In genomic region chr10:3068201-3068967, GRCh38 we compare ENCODE assay signal across 1 cellular context.
A peak's percentile ranks its signal among the peaks of the same experiment; 100 is the strongest.
TF ChIP-seq lines count a peak whose summit lies in the region.

No MANE protein-coding gene starts in this region.

TF ChIP-seq in K562, 482 proteins besides CTCF, POLR2A, EP300 and RAD21 (continued from another document):
- TF ChIP-seq, protein P1, sequence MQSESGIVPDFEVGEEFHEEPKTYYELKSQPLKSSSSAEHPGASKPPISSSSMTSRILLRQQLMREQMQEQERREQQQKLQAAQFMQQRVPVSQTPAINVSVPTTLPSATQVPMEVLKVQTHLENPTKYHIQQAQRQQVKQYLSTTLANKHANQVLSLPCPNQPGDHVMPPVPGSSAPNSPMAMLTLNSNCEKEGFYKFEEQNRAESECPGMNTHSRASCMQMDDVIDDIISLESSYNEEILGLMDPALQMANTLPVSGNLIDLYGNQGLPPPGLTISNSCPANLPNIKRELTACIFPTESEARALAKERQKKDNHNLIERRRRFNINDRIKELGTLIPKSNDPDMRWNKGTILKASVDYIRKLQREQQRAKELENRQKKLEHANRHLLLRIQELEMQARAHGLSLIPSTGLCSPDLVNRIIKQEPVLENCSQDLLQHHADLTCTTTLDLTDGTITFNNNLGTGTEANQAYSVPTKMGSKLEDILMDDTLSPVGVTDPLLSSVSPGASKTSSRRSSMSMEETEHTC (IDR thresholded peaks at IDR 0.05) = 0 out of 2 replicates have a peak, but pooled peaks have one; percentile 12
- TF ChIP-seq CHCHD3 (CRISPR knock-in tag; IDR thresholded peaks at IDR 0.05) = no peak
- TF ChIP-seq PHF8 (IDR thresholded peaks at IDR 0.05; ENCODE audit: borderline replicate concordance, low read length) = peak; percentile 37; the same call in 1 of the 2 replicates
- peak in 1 of 2 experiments; percentile 38; a peak in 1 of 4 replicates for TF ChIP-seq MLLT1 (IDR thresholded peaks at IDR 0.05)
- peak; percentile 38; the same call in 1 of the 2 replicates for TF ChIP-seq NFRKB (IDR thresholded peaks at IDR 0.05; ENCODE audit: low read depth)
- TF ChIP-seq SFPQ (IDR thresholded peaks at IDR 0.05; ENCODE audit: low read depth, low read length) = no peak
- no peak for TF ChIP-seq NCOA1 (IDR thresholded peaks at IDR 0.05; ENCODE audit: low read depth)
- peak; percentile 20; the same call in 1 of the 2 replicates for TF ChIP-seq ZBED1 (IDR thresholded peaks at IDR 0.05)
- TF ChIP-seq BACH1 (tag; IDR thresholded peaks at IDR 0.05) = no peak
- TF ChIP-seq ZNF133 (CRISPR knock-in tag; IDR thresholded peaks at IDR 0.05) = no peak
- no peak for TF ChIP-seq ZNF316 (IDR thresholded peaks at IDR 0.05)
- TF ChIP-seq TFE3 (CRISPR knock-in tag; IDR thresholded peaks at IDR 0.05) = no peak
- TF ChIP-seq ELF2 (CRISPR knock-in tag; IDR thresholded peaks at IDR 0.05) = 0 out of 2 replicates have a peak, but pooled peaks have one; percentile 39
- TF ChIP-seq, protein P2, sequence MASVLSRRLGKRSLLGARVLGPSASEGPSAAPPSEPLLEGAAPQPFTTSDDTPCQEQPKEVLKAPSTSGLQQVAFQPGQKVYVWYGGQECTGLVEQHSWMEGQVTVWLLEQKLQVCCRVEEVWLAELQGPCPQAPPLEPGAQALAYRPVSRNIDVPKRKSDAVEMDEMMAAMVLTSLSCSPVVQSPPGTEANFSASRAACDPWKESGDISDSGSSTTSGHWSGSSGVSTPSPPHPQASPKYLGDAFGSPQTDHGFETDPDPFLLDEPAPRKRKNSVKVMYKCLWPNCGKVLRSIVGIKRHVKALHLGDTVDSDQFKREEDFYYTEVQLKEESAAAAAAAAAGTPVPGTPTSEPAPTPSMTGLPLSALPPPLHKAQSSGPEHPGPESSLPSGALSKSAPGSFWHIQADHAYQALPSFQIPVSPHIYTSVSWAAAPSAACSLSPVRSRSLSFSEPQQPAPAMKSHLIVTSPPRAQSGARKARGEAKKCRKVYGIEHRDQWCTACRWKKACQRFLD (CRISPR knock-in tag; IDR thresholded peaks at IDR 0.05) = no peak
- peak; percentile 43; the same call in 1 of the 2 replicates for TF ChIP-seq ZNF431 (CRISPR knock-in tag; IDR thresholded peaks at IDR 0.05)
- TF ChIP-seq BHLHE40 (IDR thresholded peaks at IDR 0.05; ENCODE audit: low read length) = no peak
- TF ChIP-seq SRSF1 (IDR thresholded peaks at IDR 0.05; ENCODE audit: low read depth, low read length) = no peak; the same call in 1 of the 2 replicates
- no peak for TF ChIP-seq ZBTB1 (CRISPR knock-in tag; IDR thresholded peaks at IDR 0.05; ENCODE audit: borderline replicate concordance, low read depth)
- peak in 1 of 2 experiments; percentile 15; a peak in 1 of 4 replicates for TF ChIP-seq MAZ (CRISPR knock-in tag; conservative IDR thresholded peaks at IDR 0.05 in 1 of 2, IDR thresholded peaks at IDR 0.05 in 1 of 2)
- no peak for TF ChIP-seq DIDO1 (tag; IDR thresholded peaks at IDR 0.05; ENCODE audit: low read depth)
- no peak for TF ChIP-seq PML (IDR thresholded peaks at IDR 0.05; ENCODE audit: low read length)
- TF ChIP-seq TSHZ1 (CRISPR knock-in tag; IDR thresholded peaks at IDR 0.05) = no peak
- TF ChIP-seq EGR1 (conservative IDR thresholded peaks at IDR 0.05) = peak; percentile 87
- no peak for TF ChIP-seq ZKSCAN1 (IDR thresholded peaks at IDR 0.05; ENCODE audit: low read depth, low read length)
- no peak for TF ChIP-seq ATF4 (CRISPR knock-in tag; IDR thresholded peaks at IDR 0.05)
- peak; percentile 25 for TF ChIP-seq ELF1 (tag; IDR thresholded peaks at IDR 0.05)
- no peak for TF ChIP-seq LCOR (CRISPR knock-in tag; IDR thresholded peaks at IDR 0.05)
- TF ChIP-seq GMEB1 (CRISPR knock-in tag; IDR thresholded peaks at IDR 0.05) = 0 out of 2 replicates have a peak, but pooled peaks have one; percentile 32
- peak; percentile 62 for TF ChIP-seq ZFX (CRISPR knock-in tag; IDR thresholded peaks at IDR 0.05)
- TF ChIP-seq FOXP4 (CRISPR knock-in tag; IDR thresholded peaks at IDR 0.05; ENCODE audit: borderline replicate concordance) = 0 out of 2 replicates have a peak, but pooled peaks have one; percentile 20
